Comparison of ENCODE assay signal across 2 cellular contexts in genomic region chr16:70166584-70167197, GRCh38. TPM values are rescaled to one million over a fixed set of nuclear protein-coding genes. Genes with fewer than 3 reads are reported as not detected.
"Had no signal": no experiment of that assay in that cellular context is flagged by ENCODE, and none has a peak within 500 bp of the region (broad histone marks: within the 10 kb centered on the region; RNA-seq: fewer than 3 reads in every experiment).

No MANE protein-coding gene starts in this region.

RNA-seq across cellular contexts. Expression of gene CLEC18C, which starts 6.9 kb away (rescaled TPM):
- total RNA-seq: activated CD8-positive, alpha-beta T cell treated with anti-CD3 and anti-CD28 coated beads for 36 hours; bronchial epithelial cell had no signal
